ENCODE assay signal across 9 cellular contexts in the genomic region with DNA sequence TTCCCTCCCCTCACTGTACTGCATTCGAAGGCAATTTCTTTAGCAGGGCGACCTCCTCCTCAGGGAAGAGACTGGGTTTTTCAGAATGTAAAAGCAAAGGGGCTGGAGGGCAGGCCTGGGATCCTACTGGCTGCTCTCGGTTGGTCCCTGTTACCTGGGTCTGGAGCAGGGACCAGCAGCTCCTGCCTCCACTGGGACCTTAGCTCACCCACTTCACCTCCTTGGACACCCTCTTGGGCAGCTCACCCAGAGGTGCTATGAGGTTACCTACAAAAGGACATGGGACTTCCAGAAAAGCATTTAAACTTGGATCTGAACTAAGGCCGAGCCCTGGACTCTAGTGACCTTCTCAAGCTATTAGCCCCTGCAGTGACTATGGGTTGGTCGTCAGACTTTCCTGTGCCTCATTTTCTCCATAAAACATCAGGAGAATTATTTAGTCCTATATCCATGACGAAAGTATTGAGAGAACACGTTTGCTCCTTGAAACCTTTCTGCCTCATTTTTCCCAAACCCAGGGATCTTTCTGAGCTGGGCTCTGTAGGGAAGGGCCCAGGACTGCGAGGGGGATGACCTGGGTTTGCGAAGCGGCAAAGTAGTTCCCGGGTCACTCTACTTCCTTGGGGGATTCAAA.
DNase-seq lines count a peak whose midpoint lies in the region; ATAC-seq and TF ChIP-seq lines count a peak whose summit lies in the region.
"Had no signal": no experiment of that assay in that cellular context is flagged by ENCODE, and none has a peak within 500 bp of the region (broad histone marks: within the 10 kb centered on the region; RNA-seq: fewer than 3 reads in every experiment).

No MANE protein-coding gene starts in this region.

- intact Hi-C loops in cardiac septum (cut with DNase I) (no loop called here), left ventricle myocardium superior (cut with micrococcal nuclease) (no loop called here), sciatic nerve (cut with DNase I) (no loop called here)

- no peaks in the 10 kb centered on the region for H3K36me3 ChIP-seq in urinary bladder (ENCODE audit: insufficient read depth)

- no peak for TF ChIP-seq CTCF in astrocyte of the spinal cord (IDR thresholded peaks at IDR 0.05; ENCODE audit: low read depth, low read length)

- in situ Hi-C loops in astrocyte of the spinal cord (cut with HindIII; ENCODE audit: low sequenced_read_pairs): no loop called here

- no peak for ATAC-seq in left ventricle myocardium superior
- no peak for ATAC-seq in sciatic nerve

- DNase-seq in cardiac septum (ENCODE audit: low spot score) (peak; percentile 57), left ventricle myocardium superior (no peak), astrocyte of the spinal cord (ENCODE audit: low read depth, low spot score) (no peak), mesenteric fat pad (ENCODE audit: low spot score) (peak; percentile 22), sciatic nerve (ENCODE audit: low spot score) (no peak), NCI-H524 treated with DMSO at 0.1 percent for 48 hours (lab: John Stamatoyannopoulos, UW) (no peak)
- DNase-seq in stimulated activated CD4-positive, alpha-beta T cell treated with anti-CD3 and anti-CD28 coated beads, Interleukin-4, amount 100 ng/mL, for 24 hours: no peak
- DNase-seq: NCI-H1694 treated with DMSO at 0.1 percent for 48 hours had no signal

- WGBS in urinary bladder: 76% methylated on average over 11 of the region's 11 CpGs

- no peaks in the 10 kb centered on the region for H3K4me1 ChIP-seq in urinary bladder (ENCODE audit: insufficient read depth)

- no peak overlapping the region for H3K27ac ChIP-seq in urinary bladder (ENCODE audit: low read depth)

- H3K4me3 ChIP-seq in astrocyte of the spinal cord (ENCODE audit: low read depth, low read length) (peak overlapping the region; percentile 58), urinary bladder (ENCODE audit: low read depth, low read length) (peak overlapping the region; percentile 67)

Comparison
In these comparisons a context has a peak if more than half of its experiments do, and no peak if none do; other contexts are left out.
1. DNase-seq: peak in cardiac septum (single experiment) and mesenteric fat pad (single experiment); none in left ventricle myocardium superior (single experiment), astrocyte of the spinal cord (single experiment), sciatic nerve (single experiment), NCI-H524 treated with DMSO at 0.1 percent for 48 hours (single experiment) and stimulated activated CD4-positive, alpha-beta T cell treated with anti-CD3 and anti-CD28 coated beads, Interleukin-4, amount 100 ng/mL, for 24 hours (single experiment).